ENCODE assay signal across 15 cellular contexts in the genomic region with DNA sequence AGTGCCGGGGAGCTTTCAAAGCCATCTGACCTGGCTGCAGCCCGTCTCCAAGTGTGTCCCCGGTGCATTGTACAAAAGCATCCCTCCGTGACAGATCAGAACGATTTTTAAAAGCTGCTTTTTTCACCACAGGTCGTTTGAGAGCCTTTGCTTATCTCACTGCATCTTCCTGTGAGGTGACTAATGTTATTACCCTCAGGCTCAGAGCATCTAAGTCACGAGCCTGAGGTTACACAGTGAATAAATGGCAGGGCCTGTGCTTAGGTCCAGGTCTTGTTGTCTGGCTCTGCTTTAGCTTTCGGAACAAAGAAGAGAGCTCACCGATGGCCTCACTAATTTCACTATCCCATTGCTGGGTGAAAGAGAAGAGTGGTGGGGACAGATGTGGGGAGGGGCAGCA.
DNase-seq lines count a peak whose midpoint lies in the region.
"Had no signal": no experiment of that assay in that cellular context is flagged by ENCODE, and none has a peak within 500 bp of the region (broad histone marks: within the 10 kb centered on the region; RNA-seq: fewer than 3 reads in every experiment).

No MANE protein-coding gene starts in this region.

- H3K36me3 ChIP-seq in H7 (replicated peaks; ENCODE audit: control insufficient read depth, insufficient read depth, low read length) (no peaks in the 10 kb centered on the region; the same call in 1 of the 2 replicates), SJCRH30 (no peaks in the 10 kb centered on the region)

- CTCF ChIA-PET in activated CD4-positive, alpha-beta memory T cell treated with anti-CD3 and anti-CD28 coated beads for 36 hours (lab: Charles Lee) = interaction anchor here (0.5 to 1.5 kb wide), 2 partner anchors 20 to 521 kb away, joined by 3 to 5 read pairs; no protein-coding TSS in a partner anchor

- peaks cover 2% of the 10 kb centered on the region for H3K27me3 Mint-ChIP-seq in activated CD4-positive, alpha-beta memory T cell treated with anti-CD3 and anti-CD28 coated beads for 36 hours
- H3K27me3 Mint-ChIP-seq: CD4-positive, alpha-beta T cell had no signal

- no peak overlapping the region for H3K27ac ChIP-seq in SJCRH30

- POLR2A ChIA-PET in activated CD4-positive, alpha-beta memory T cell treated with anti-CD3 and anti-CD28 coated beads for 36 hours (lab: Charles Lee) = no interaction called here

- DNase-seq in EH (ENCODE audit: low read depth) = peak; percentile 37
- DNase-seq in H7 = peak; percentile 6
- DNase-seq in SK-N-DZ (ENCODE audit: low spot score) = peak; percentile 41
- DNase-seq in iPS-NIHi11 (ENCODE audit: low spot score) = peak; percentile 1
- DNase-seq in SJCRH30 = no peak
- DNase-seq in NCI-H1417 (lab: John Stamatoyannopoulos, UW) = no peak
- no peak for DNase-seq in activated CD4-positive, alpha-beta memory T cell treated with anti-CD3 and anti-CD28 coated beads for 36 hours
- DNase-seq in NCI-H2227 treated with DMSO at 0.1 percent for 48 hours (lab: John Stamatoyannopoulos, UW) = no peak
- DNase-seq: ACHN; CD4-positive, alpha-beta T cell; DND-41; NCI-H1048; NCI-H2107; NCI-H345 had no signal

- H3K4me1 ChIP-seq in SJCRH30 = no peaks in the 10 kb centered on the region

- no peaks in the 10 kb centered on the region for H3K27me3 ChIP-seq in H7 (ENCODE audit: control insufficient read depth, insufficient read depth, low read length)
- H3K27me3 ChIP-seq in SJCRH30 = no peaks in the 10 kb centered on the region

- no peak overlapping the region for H3K27ac Mint-ChIP-seq in activated CD4-positive, alpha-beta memory T cell treated with anti-CD3 and anti-CD28 coated beads for 36 hours
- H3K27ac Mint-ChIP-seq: CD4-positive, alpha-beta T cell had no signal

- H3K36me3 Mint-ChIP-seq in activated CD4-positive, alpha-beta memory T cell treated with anti-CD3 and anti-CD28 coated beads for 36 hours = no peaks in the 10 kb centered on the region

- H3K9me3 ChIP-seq in SJCRH30 (replicated peaks) = no peaks in the 10 kb centered on the region

- no peak overlapping the region for H3K4me3 Mint-ChIP-seq in activated CD4-positive, alpha-beta memory T cell treated with anti-CD3 and anti-CD28 coated beads for 36 hours
- H3K4me3 Mint-ChIP-seq: CD4-positive, alpha-beta T cell had no signal

- no peaks in the 10 kb centered on the region for H3K4me1 Mint-ChIP-seq in activated CD4-positive, alpha-beta memory T cell treated with anti-CD3 and anti-CD28 coated beads for 36 hours (ENCODE audit: low read depth)

- H3K9me3 Mint-ChIP-seq in activated CD4-positive, alpha-beta memory T cell treated with anti-CD3 and anti-CD28 coated beads for 36 hours = no peaks in the 10 kb centered on the region
- H3K9me3 Mint-ChIP-seq: CD4-positive, alpha-beta T cell had no signal

- intact Hi-C loops in activated CD4-positive, alpha-beta memory T cell treated with anti-CD3 and anti-CD28 coated beads for 36 hours (cut with micrococcal nuclease) = no loop called here

- no peak overlapping the region for H3K4me3 ChIP-seq in H7 (ENCODE audit: insufficient read depth, low read depth, low read length)
- H3K4me3 ChIP-seq in SJCRH30 = no peak overlapping the region
- H3K4me3 ChIP-seq: K562 had no signal

Comparison
In these comparisons a context has a peak if more than half of its experiments do, and no peak if none do; other contexts are left out.
1. DNase-seq: peak in EH (single experiment), H7 (single experiment), SK-N-DZ (single experiment) and iPS-NIHi11 (single experiment); none in SJCRH30 (0 of 2), NCI-H1417 (0 of 3), activated CD4-positive, alpha-beta memory T cell treated with anti-CD3 and anti-CD28 coated beads for 36 hours (single experiment) and NCI-H2227 treated with DMSO at 0.1 percent for 48 hours (single experiment).